ENCODE assay signal across 9 cellular contexts in genomic region chr17:981292-981658, GRCh38. TPM values are rescaled to one million over a fixed set of nuclear protein-coding genes. Genes with fewer than 3 reads are reported as not detected.
DNase-seq lines count a peak whose midpoint lies in the region; ATAC-seq and TF ChIP-seq lines count a peak whose summit lies in the region.
"Had no signal": no experiment of that assay in that cellular context is flagged by ENCODE, and none has a peak within 500 bp of the region (broad histone marks: within the 10 kb centered on the region; RNA-seq: fewer than 3 reads in every experiment).

No MANE protein-coding gene starts in this region.

- peak overlapping the region; percentile 49 for H3K4me3 Mint-ChIP-seq in activated CD4-positive, alpha-beta memory T cell treated with anti-CD3 and anti-CD28 coated beads, Interleukin-2, amount 10 ng/mL, durations not matched to agents 7 days and 5 days

- peaks cover 4% of the 10 kb centered on the region; the same call in 1 of the 2 replicates for H3K36me3 ChIP-seq in BLaER1
- H3K36me3 ChIP-seq in GM23248 (ENCODE audit: low read depth) = no peaks in the 10 kb centered on the region
- H3K36me3 ChIP-seq in mucosa of descending colon (ENCODE audit: low read depth) = no peaks in the 10 kb centered on the region

- peaks cover 56% of the 10 kb centered on the region for H3K4me1 ChIP-seq in BLaER1
- H3K4me1 ChIP-seq in GM23248 (ENCODE audit: insufficient read depth) = peaks cover 15% of the 10 kb centered on the region
- H3K4me1 ChIP-seq in mucosa of descending colon (ENCODE audit: low read depth) = peaks cover 16% of the 10 kb centered on the region

- CTCF ChIA-PET in activated CD4-positive, alpha-beta memory T cell treated with anti-CD3 and anti-CD28 coated beads, Interleukin-2, amount 10 ng/mL, durations not matched to agents 7 days and 5 days (lab: Charles Lee) = interaction anchor here (0.7 to 3.0 kb wide), 31 partner anchors 9 to 569 kb away, joined by 3 to 42 read pairs (median 5); partner anchors contain the start of genes GEMIN4, GLOD4, MRM3 and TIMM22

- peaks cover 21% of the 10 kb centered on the region for H3K27me3 Mint-ChIP-seq in activated CD4-positive, alpha-beta memory T cell treated with anti-CD3 and anti-CD28 coated beads, Interleukin-2, amount 10 ng/mL, durations not matched to agents 7 days and 5 days

- H3K27ac ChIP-seq in BLaER1 (0 out of 2 replicates have a peak overlapping the region, but pooled peaks have one; percentile 41), GM23248 (no peak overlapping the region)
- H3K27ac ChIP-seq: HL-60 had no signal

- no peaks in the 10 kb centered on the region for H3K9me3 Mint-ChIP-seq in activated CD4-positive, alpha-beta memory T cell treated with anti-CD3 and anti-CD28 coated beads, Interleukin-2, amount 10 ng/mL, durations not matched to agents 7 days and 5 days

- peaks cover 12% of the 10 kb centered on the region for H3F3A ChIP-seq in GM23248 (ENCODE audit: insufficient read depth)

- intact Hi-C loops in mucosa of descending colon (cut with DNase I, micrococcal nuclease) = loop anchor here (5.0 to 10.0 kb wide), 2 partner anchors 184 to 186 kb away; no protein-coding TSS in a partner anchor

- H4K20me1 ChIP-seq in BLaER1 (peaks cover 25% of the 10 kb centered on the region), GM23248 (ENCODE audit: insufficient read depth) (no peaks in the 10 kb centered on the region)

- DNase-seq in GM23248 = no peak
- DNase-seq in activated CD4-positive, alpha-beta memory T cell treated with anti-CD3 and anti-CD28 coated beads, Interleukin-2, amount 10 ng/mL, durations not matched to agents 7 days and 5 days = no peak
- DNase-seq in mucosa of descending colon = no peak
- no peak for DNase-seq in GM10266 (ENCODE audit: extremely low spot score)
- no peak for DNase-seq in NCI-H1694 (lab: John Stamatoyannopoulos, UW)

- TF ChIP-seq CTCF in mucosa of descending colon (IDR thresholded peaks at IDR 0.05) = peak; percentile 1
- TF ChIP-seq CTCF in GM10266 (IDR thresholded peaks at IDR 0.05; ENCODE audit: control insufficient read depth, insufficient read depth, low read depth, missing control alignments) = no peak

- H3K79me2 ChIP-seq in GM23248 (ENCODE audit: insufficient read depth) = peaks cover 25% of the 10 kb centered on the region

- H2AFZ ChIP-seq in GM23248 = peak overlapping the region; percentile 53

- H3K36me3 Mint-ChIP-seq in activated CD4-positive, alpha-beta memory T cell treated with anti-CD3 and anti-CD28 coated beads, Interleukin-2, amount 10 ng/mL, durations not matched to agents 7 days and 5 days (ENCODE audit: low read depth) = no peaks in the 10 kb centered on the region

- H3K4me2 ChIP-seq in BLaER1 = peak overlapping the region; percentile 89
- no peak overlapping the region for H3K4me2 ChIP-seq in GM23248 (ENCODE audit: unreplicated experiment)

- H3K4me3 ChIP-seq in BLaER1 (no peak overlapping the region), GM23248 (no peak overlapping the region), mucosa of descending colon (no peak overlapping the region)

- ATAC-seq in mucosa of descending colon (no peak), GM18868 (IDR thresholded peaks at IDR 0.05; ENCODE audit: unreplicated experiment) (no peak), GM21576 (IDR thresholded peaks at IDR 0.05; ENCODE audit: unreplicated experiment) (no peak)

- no peak overlapping the region for H3K27ac Mint-ChIP-seq in activated CD4-positive, alpha-beta memory T cell treated with anti-CD3 and anti-CD28 coated beads, Interleukin-2, amount 10 ng/mL, durations not matched to agents 7 days and 5 days

- POLR2A ChIA-PET in activated CD4-positive, alpha-beta memory T cell treated with anti-CD3 and anti-CD28 coated beads, Interleukin-2, amount 10 ng/mL, durations not matched to agents 7 days and 5 days (lab: Charles Lee) = interaction anchor here (1.0 to 2.2 kb wide), 7 partner anchors 16 to 266 kb away, joined by 3 to 16 read pairs (median 5); partner anchors contain the start of genes GEMIN4, GLOD4, MRM3 and TIMM22

- 35 to 37% methylated on average over 10 of the region's 10 CpGs for WGBS in GM23248 (ENCODE audit: low coverage in 1 of 2, low lambda C conversion rate in 2 of 2, missing lambda C conversion rate in 2 of 2), 2 experiments

- peaks cover 16% of the 10 kb centered on the region for H3K4me1 Mint-ChIP-seq in activated CD4-positive, alpha-beta memory T cell treated with anti-CD3 and anti-CD28 coated beads, Interleukin-2, amount 10 ng/mL, durations not matched to agents 7 days and 5 days

- H3K9me3 ChIP-seq in BLaER1 (no peaks in the 10 kb centered on the region), GM23248 (ENCODE audit: low read depth) (no peaks in the 10 kb centered on the region), mucosa of descending colon (no peaks in the 10 kb centered on the region)

- H3K9ac ChIP-seq in BLaER1 (peak overlapping the region; percentile 60; the same call in 1 of the 2 replicates), GM23248 (no peak overlapping the region)

- in situ Hi-C loops in GM23248 (cut with MboI) = loop anchor here (5.0 kb wide), 1 partner anchor 194 kb away; no protein-coding TSS in a partner anchor

- H3K27me3 ChIP-seq in BLaER1 (no peaks in the 10 kb centered on the region), GM23248 (replicated peaks; ENCODE audit: insufficient read depth) (no peaks in the 10 kb centered on the region)

- no peaks in the 10 kb centered on the region for H3K9me2 ChIP-seq in GM23248 (ENCODE audit: insufficient read depth)

RNA-seq across cellular contexts. Expression of gene NXN, which starts 1.7 kb away (rescaled TPM):
- 41.9 and 51.7 TPM in 2 replicates for total RNA-seq in GM23248 (2014; rRNA removed; shearing (Covaris generic))
- 8.0 and 10.7 TPM in 2 replicates for polyA plus RNA-seq in GM23248 (2016; fragmentation: Nextera tagmentation; extraction: Ambion mirVana)
- under 1 TPM; 0.23 to 0.30 TPM for total RNA-seq in activated CD4-positive, alpha-beta memory T cell treated with anti-CD3 and anti-CD28 coated beads, Interleukin-2, amount 10 ng/mL, durations not matched to agents 7 days and 5 days
- 10 to 100 TPM in 1 of 3 donors, 1 to 10 TPM in 2; 5.3 to 98.1 (median 9.7) TPM for total RNA-seq in mucosa of descending colon

RNA-seq across cellular contexts. Expression of gene TIMM22, which starts 15.7 kb away (rescaled TPM):
- 19.2 and 23.0 TPM in 2 replicates for total RNA-seq in GM23248 (2014; rRNA removed; shearing (Covaris generic))
- polyA plus RNA-seq in GM23248 (2016; fragmentation: Nextera tagmentation; extraction: Ambion mirVana) = 26.1 and 26.7 TPM in 2 replicates
- total RNA-seq in activated CD4-positive, alpha-beta memory T cell treated with anti-CD3 and anti-CD28 coated beads, Interleukin-2, amount 10 ng/mL, durations not matched to agents 7 days and 5 days = 1 to 10 TPM; 8.1 to 8.2 TPM
- total RNA-seq in mucosa of descending colon = 10 to 100 TPM in 2 of 3 donors, 1 to 10 TPM in 1; 8.2 to 11.4 (median 10.1) TPM

Comparison
In these comparisons a context has a peak if more than half of its experiments do, and no peak if none do; other contexts are left out.
1. RNA of gene NXN, which starts 1.7 kb away (total RNA-seq): 41.9 to 51.7 TPM in GM23248 and 5.3 to 98.1 TPM in mucosa of descending colon; 0.23 to 0.30 TPM in activated CD4-positive, alpha-beta memory T cell treated with anti-CD3 and anti-CD28 coated beads, Interleukin-2, amount 10 ng/mL, durations not matched to agents 7 days and 5 days; every median in the first group is over 4 times any median in the second.